Comparison of ENCODE assay signal across 32 cellular contexts in genomic region chr12:49483621-49484020, GRCh38. TPM values are rescaled to one million over a fixed set of nuclear protein-coding genes. Genes with fewer than 3 reads are reported as not detected.
DNase-seq lines count a peak whose midpoint lies in the region; ATAC-seq and TF ChIP-seq lines count a peak whose summit lies in the region.
"Had no signal": no experiment of that assay in that cellular context is flagged by ENCODE, and none has a peak within 500 bp of the region (broad histone marks: within the 10 kb centered on the region; RNA-seq: fewer than 3 reads in every experiment).

No MANE protein-coding gene starts in this region.

- peaks cover 41% of the 10 kb centered on the region for H3K4me1 ChIP-seq in HUES64 (ENCODE audit: insufficient read depth, low read length)

- no peak for DNase-seq in T-helper 17 cell
- DNase-seq in epithelial cell of esophagus (ENCODE audit: low read depth), result peak; percentile 30
- DNase-seq in progenitor cell of endocrine pancreas (ENCODE audit: low spot score, unreplicated experiment), result no peak
- no peak for DNase-seq in ACHN
- DNase-seq in foreskin melanocyte, result no peak
- DNase-seq in activated CD4-positive, alpha-beta T cell treated with anti-CD3 and anti-CD28 coated beads, Interleukin-2, amount 50 U/mL, for 48 hours, result no peak
- DNase-seq: activated B cell treated with CpG ODN at 0.5 μM for 24 hours; activated CD4-positive, alpha-beta T cell treated with anti-CD3 and anti-CD28 coated beads, Interleukin-2, amount 50 U/mL, for 1 hour; activated CD8-positive, alpha-beta memory T cell treated with anti-CD3 and anti-CD28 coated beads, Interleukin-2, amount 10 ng/mL, durations not matched to agents 7 days and 5 days; activated gamma-delta T cell; activated naive CD8-positive, alpha-beta T cell treated with anti-CD3 and anti-CD28 coated beads, Interleukin-2, amount 10 ng/mL, durations not matched to agents 7 days and 5 days; activated T-cell treated with anti-CD3 and anti-CD28 coated beads, Interleukin-2, amount 50 U/mL, for 4 hours; aorta; central memory CD4-positive, alpha-beta T cell; DMS153; hypothalamus; KBM-7; mesenchymal stem cell; naive B cell; NCI-H1092 treated with DMSO at 0.1 percent for 48 hours; NCI-H1694 treated with DMSO at 0.1 percent for 48 hours; NCI-H82; psoas muscle; T-helper 1 cell; transverse colon had no signal

- peak overlapping the region; percentile 62 for H3K27ac ChIP-seq in HUES64 (ENCODE audit: low read depth, low read length)
- H3K27ac ChIP-seq: BLaER1, neutrophil, psoas muscle, SJSA1, transverse colon had no signal

- no peak overlapping the region for H3K4me3 Mint-ChIP-seq in T-helper 17 cell
- no peak overlapping the region for H3K4me3 Mint-ChIP-seq in progenitor cell of endocrine pancreas (ENCODE audit: low read depth)
- H3K4me3 Mint-ChIP-seq: activated B cell treated with CpG ODN at 0.5 μM for 24 hours; activated CD8-positive, alpha-beta memory T cell treated with anti-CD3 and anti-CD28 coated beads, Interleukin-2, amount 10 ng/mL, durations not matched to agents 7 days and 5 days; activated naive CD8-positive, alpha-beta T cell treated with anti-CD3 and anti-CD28 coated beads, Interleukin-2, amount 10 ng/mL, durations not matched to agents 7 days and 5 days; activated T-cell treated with anti-CD3 and anti-CD28 coated beads, Interleukin-2, amount 50 U/mL, for 4 hours; naive B cell; stimulated activated memory B cell treated with anti-CD40 and anti-IgM and Interleukin-4, amounts not matched to agents 10 μg/mL and 1 μg/mL and 100 μg/mL, for 72 hours had no signal

- H3K4me3 ChIP-seq in HUES64 (ENCODE audit: low read length) (no peak overlapping the region), epithelial cell of esophagus (ENCODE audit: low read length) (no peak overlapping the region)
- H3K4me3 ChIP-seq: BLaER1, psoas muscle, SJSA1, transverse colon had no signal

- ATAC-seq in T-helper 17 cell, result no peak
- ATAC-seq: activated CD8-positive, alpha-beta memory T cell treated with anti-CD3 and anti-CD28 coated beads, Interleukin-2, amount 10 ng/mL, durations not matched to agents 7 days and 5 days; activated T-cell treated with anti-CD3 and anti-CD28 coated beads, Interleukin-2, amount 50 U/mL, for 4 hours; left lobe of liver; psoas muscle; stimulated activated memory B cell treated with anti-CD40 and anti-IgM and Interleukin-4, amounts not matched to agents 10 μg/mL and 1 μg/mL and 100 μg/mL, for 72 hours had no signal

- no peaks in the 10 kb centered on the region for H3K27me3 Mint-ChIP-seq in T-helper 17 cell
- no peaks in the 10 kb centered on the region for H3K27me3 Mint-ChIP-seq in progenitor cell of endocrine pancreas
- H3K27me3 Mint-ChIP-seq: activated B cell treated with CpG ODN at 0.5 μM for 24 hours; activated CD8-positive, alpha-beta memory T cell treated with anti-CD3 and anti-CD28 coated beads, Interleukin-2, amount 10 ng/mL, durations not matched to agents 7 days and 5 days; naive B cell; stimulated activated memory B cell treated with anti-CD40 and anti-IgM and Interleukin-4, amounts not matched to agents 10 μg/mL and 1 μg/mL and 100 μg/mL, for 72 hours had no signal

- in situ Hi-C loops in ACHN (cut with HindIII; ENCODE audit: low pct_ligation_motif_present, low pct_unique_long_range_greater_than_20kb, low sequenced_read_pairs), result no loop called here

- WGBS in HUES64, result no CpG with 5 or more reads among the region's 1 CpG

- H3K9me3 ChIP-seq in HUES64 (ENCODE audit: insufficient read depth, low read depth, low read length), result no peaks in the 10 kb centered on the region
- H3K9me3 ChIP-seq in T-helper 17 cell (ENCODE audit: control insufficient read depth, low read length, poor library complexity, severe bottlenecking), result no peaks in the 10 kb centered on the region
- H3K9me3 ChIP-seq: BLaER1, neutrophil, psoas muscle, SJSA1, transverse colon had no signal

- H3K36me3 Mint-ChIP-seq in T-helper 17 cell (ENCODE audit: low read depth) (no peaks in the 10 kb centered on the region), progenitor cell of endocrine pancreas (ENCODE audit: insufficient read depth) (peaks cover 4% of the 10 kb centered on the region)
- H3K36me3 Mint-ChIP-seq: activated CD8-positive, alpha-beta memory T cell treated with anti-CD3 and anti-CD28 coated beads, Interleukin-2, amount 10 ng/mL, durations not matched to agents 7 days and 5 days; activated naive CD8-positive, alpha-beta T cell treated with anti-CD3 and anti-CD28 coated beads, Interleukin-2, amount 10 ng/mL, durations not matched to agents 7 days and 5 days; naive B cell had no signal

- H3K27me3 ChIP-seq in HUES64 (ENCODE audit: insufficient read depth, low read length), result no peaks in the 10 kb centered on the region
- H3K27me3 ChIP-seq: BLaER1, neutrophil, SJSA1, transverse colon had no signal

- H3K4me1 Mint-ChIP-seq in T-helper 17 cell, result peaks cover 5% of the 10 kb centered on the region
- peaks cover 28% of the 10 kb centered on the region for H3K4me1 Mint-ChIP-seq in progenitor cell of endocrine pancreas (ENCODE audit: low read depth)
- H3K4me1 Mint-ChIP-seq: activated B cell treated with CpG ODN at 0.5 μM for 24 hours; naive B cell; stimulated activated memory B cell treated with anti-CD40 and anti-IgM and Interleukin-4, amounts not matched to agents 10 μg/mL and 1 μg/mL and 100 μg/mL, for 72 hours had no signal

- H3K27ac Mint-ChIP-seq in T-helper 17 cell (peak overlapping the region; percentile 9), progenitor cell of endocrine pancreas (peak overlapping the region; percentile 18)
- H3K27ac Mint-ChIP-seq: activated B cell treated with CpG ODN at 0.5 μM for 24 hours; activated CD8-positive, alpha-beta memory T cell treated with anti-CD3 and anti-CD28 coated beads, Interleukin-2, amount 10 ng/mL, durations not matched to agents 7 days and 5 days; activated naive CD8-positive, alpha-beta T cell treated with anti-CD3 and anti-CD28 coated beads, Interleukin-2, amount 10 ng/mL, durations not matched to agents 7 days and 5 days; naive B cell; stimulated activated memory B cell treated with anti-CD40 and anti-IgM and Interleukin-4, amounts not matched to agents 10 μg/mL and 1 μg/mL and 100 μg/mL, for 72 hours had no signal

- H3K36me3 ChIP-seq in HUES64 (ENCODE audit: insufficient read depth, low read length), result peaks cover 3% of the 10 kb centered on the region; the same call in 1 of the 2 replicates
- H3K36me3 ChIP-seq: neutrophil, transverse colon had no signal

- no peak for TF ChIP-seq CTCF in epithelial cell of esophagus (IDR thresholded peaks at IDR 0.05; ENCODE audit: insufficient read depth, low read depth, low read length, missing control alignments)
- no peak for TF ChIP-seq CTCF in progenitor cell of endocrine pancreas (IDR thresholded peaks at IDR 0.05; ENCODE audit: unreplicated experiment)

- H3K9ac ChIP-seq in HUES64 (ENCODE audit: low read depth, low read length), result peak overlapping the region; percentile 19; the same call in 1 of the 2 replicates
- H3K9ac ChIP-seq: BLaER1 had no signal

- no peaks in the 10 kb centered on the region for H3K9me3 Mint-ChIP-seq in progenitor cell of endocrine pancreas (ENCODE audit: low read depth)
- H3K9me3 Mint-ChIP-seq: activated B cell treated with CpG ODN at 0.5 μM for 24 hours; activated naive CD8-positive, alpha-beta T cell treated with anti-CD3 and anti-CD28 coated beads, Interleukin-2, amount 10 ng/mL, durations not matched to agents 7 days and 5 days; activated T-cell treated with anti-CD3 and anti-CD28 coated beads, Interleukin-2, amount 50 U/mL, for 4 hours; naive B cell; stimulated activated memory B cell treated with anti-CD40 and anti-IgM and Interleukin-4, amounts not matched to agents 10 μg/mL and 1 μg/mL and 100 μg/mL, for 72 hours had no signal

RNA-seq across cellular contexts. Expression of gene KCNH3, which starts 55.2 kb away (rescaled TPM):
- 0.10 TPM for polyA plus RNA-seq in HUES64 (2013, experiment 1 of 2)
- polyA plus RNA-seq in HUES64 (2013, experiment 2 of 2), result 0.19 TPM
- total RNA-seq in T-helper 17 cell (1 to 10 TPM; 2.7 to 3.1 TPM), progenitor cell of endocrine pancreas (29.2 and 31.9 TPM in 2 replicates)
- total RNA-seq: subcutaneous adipose tissue had no signal
